ENCODE assay signal across 1 cellular context in genomic region chr12:9364224-9365176, GRCh38.
A peak's percentile ranks its signal among the peaks of the same experiment; 100 is the strongest.
TF ChIP-seq lines count a peak whose summit lies in the region.

No MANE protein-coding gene starts in this region.

TF ChIP-seq in K562, 482 proteins besides CTCF, POLR2A, EP300 and RAD21 (continued from another document):
- TF ChIP-seq ZNF592 (IDR thresholded peaks at IDR 0.05) (no peak), HNRNPK (IDR thresholded peaks at IDR 0.05; ENCODE audit: low read depth, low read length, poor library complexity, severe bottlenecking) (no peak), GTF2A2 (tag; IDR thresholded peaks at IDR 0.05) (peak; percentile 91), ZNF449 (CRISPR knock-in tag; IDR thresholded peaks at IDR 0.05) (0 out of 2 replicates have a peak, but pooled peaks have one; percentile 29), MCM5 (IDR thresholded peaks at IDR 0.05; ENCODE audit: low read depth) (no peak), ZNF431 (CRISPR knock-in tag; IDR thresholded peaks at IDR 0.05) (no peak), RNF2 (IDR thresholded peaks at IDR 0.05) (peak; percentile 66; the same call in 1 of the 2 replicates), ZC3H11A (IDR thresholded peaks at IDR 0.05; ENCODE audit: low read depth, low read length) (no peak), RBM22 (IDR thresholded peaks at IDR 0.05; ENCODE audit: low read depth, low read length, poor library complexity, severe bottlenecking) (no peak), ZNF395 (CRISPR knock-in tag; IDR thresholded peaks at IDR 0.05) (0 out of 2 replicates have a peak, but pooled peaks have one; percentile 17), PHF8 (IDR thresholded peaks at IDR 0.05; ENCODE audit: borderline replicate concordance, low read length) (no peak), ZNF551 (CRISPR knock-in tag; IDR thresholded peaks at IDR 0.05) (no peak), NONO (IDR thresholded peaks at IDR 0.05; ENCODE audit: low read depth in 2 of 2, low read length in 1 of 2) (no peak), IRF9 (tag; IDR thresholded peaks at IDR 0.05) (no peak), ZNF263 (CRISPR knock-in tag; IDR thresholded peaks at IDR 0.05; ENCODE audit: borderline replicate concordance) (no peak), RBM25 (IDR thresholded peaks at IDR 0.05; ENCODE audit: low read depth, low read length, severe bottlenecking) (no peak), PKNOX1 (IDR thresholded peaks at IDR 0.05) (peak; percentile 34; the same call in 1 of the 2 replicates), RB1 (IDR thresholded peaks at IDR 0.05; ENCODE audit: low read depth) (no peak), ZNF398 (CRISPR knock-in tag; IDR thresholded peaks at IDR 0.05) (no peak), GTF2E2 (tag; IDR thresholded peaks at IDR 0.05) (0 out of 2 replicates have a peak, but pooled peaks have one; percentile 49), HMG20B (CRISPR knock-in tag; IDR thresholded peaks at IDR 0.05) (no peak), HSF4 (CRISPR knock-in tag; IDR thresholded peaks at IDR 0.05; ENCODE audit: borderline replicate concordance) (no peak), MECOM (CRISPR knock-in tag; IDR thresholded peaks at IDR 0.05) (peak; percentile 27; the same call in 1 of the 2 replicates), ZNF174 (CRISPR knock-in tag; IDR thresholded peaks at IDR 0.05) (no peak), PBX2 (CRISPR knock-in tag; IDR thresholded peaks at IDR 0.05; ENCODE audit: low read depth) (no peak), PBX2 (tag; conservative IDR thresholded peaks at IDR 0.05; ENCODE audit: low read depth) (peak; percentile 56), EHMT2 (IDR thresholded peaks at IDR 0.05) (no peak), MIER1 (IDR thresholded peaks at IDR 0.05; ENCODE audit: low read depth) (no peak), ZNF384 (IDR thresholded peaks at IDR 0.05; ENCODE audit: low read depth, low read length) (no peak), FOSL1 (tag; conservative IDR thresholded peaks at IDR 0.05) (peak; percentile 61), ZBTB33 (CRISPR knock-in tag; IDR thresholded peaks at IDR 0.05) (no peak), BCOR (IDR thresholded peaks at IDR 0.05) (no peak), GABPB1 (CRISPR knock-in tag; IDR thresholded peaks at IDR 0.05) (no peak), WHSC1 (IDR thresholded peaks at IDR 0.05; ENCODE audit: low read length) (no peak), SREBF1 (IDR thresholded peaks at IDR 0.05; ENCODE audit: borderline replicate concordance, low read depth, low read length) (no peak)
- TF ChIP-seq, protein P1, sequence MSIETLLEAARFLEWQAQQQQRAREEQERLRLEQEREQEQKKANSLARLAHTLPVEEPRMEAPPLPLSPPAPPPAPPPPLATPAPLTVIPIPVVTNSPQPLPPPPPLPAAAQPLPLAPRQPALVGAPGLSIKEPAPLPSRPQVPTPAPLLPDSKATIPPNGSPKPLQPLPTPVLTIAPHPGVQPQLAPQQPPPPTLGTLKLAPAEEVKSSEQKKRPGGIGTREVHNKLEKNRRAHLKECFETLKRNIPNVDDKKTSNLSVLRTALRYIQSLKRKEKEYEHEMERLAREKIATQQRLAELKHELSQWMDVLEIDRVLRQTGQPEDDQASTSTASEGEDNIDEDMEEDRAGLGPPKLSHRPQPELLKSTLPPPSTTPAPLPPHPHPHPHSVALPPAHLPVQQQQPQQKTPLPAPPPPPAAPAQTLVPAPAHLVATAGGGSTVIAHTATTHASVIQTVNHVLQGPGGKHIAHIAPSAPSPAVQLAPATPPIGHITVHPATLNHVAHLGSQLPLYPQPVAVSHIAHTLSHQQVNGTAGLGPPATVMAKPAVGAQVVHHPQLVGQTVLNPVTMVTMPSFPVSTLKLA (conservative IDR thresholded peaks at IDR 0.05): no peak
- TF ChIP-seq, protein P2, sequence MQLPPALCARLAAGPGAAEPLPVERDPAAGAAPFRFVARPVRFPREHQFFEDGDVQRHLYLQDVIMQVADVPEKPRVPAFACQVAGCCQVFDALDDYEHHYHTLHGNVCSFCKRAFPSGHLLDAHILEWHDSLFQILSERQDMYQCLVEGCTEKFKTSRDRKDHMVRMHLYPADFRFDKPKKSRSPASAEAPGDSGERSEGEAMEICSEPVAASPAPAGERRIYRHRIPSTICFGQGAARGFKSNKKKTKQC (CRISPR knock-in tag; IDR thresholded peaks at IDR 0.05): no peak
- TF ChIP-seq, protein P3, sequence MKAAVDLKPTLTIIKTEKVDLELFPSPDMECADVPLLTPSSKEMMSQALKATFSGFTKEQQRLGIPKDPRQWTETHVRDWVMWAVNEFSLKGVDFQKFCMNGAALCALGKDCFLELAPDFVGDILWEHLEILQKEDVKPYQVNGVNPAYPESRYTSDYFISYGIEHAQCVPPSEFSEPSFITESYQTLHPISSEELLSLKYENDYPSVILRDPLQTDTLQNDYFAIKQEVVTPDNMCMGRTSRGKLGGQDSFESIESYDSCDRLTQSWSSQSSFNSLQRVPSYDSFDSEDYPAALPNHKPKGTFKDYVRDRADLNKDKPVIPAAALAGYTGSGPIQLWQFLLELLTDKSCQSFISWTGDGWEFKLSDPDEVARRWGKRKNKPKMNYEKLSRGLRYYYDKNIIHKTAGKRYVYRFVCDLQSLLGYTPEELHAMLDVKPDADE (conservative IDR thresholded peaks at IDR 0.05; ENCODE audit: control insufficient read depth, low read depth, low read length): no peak
